In the genomic region with DNA sequence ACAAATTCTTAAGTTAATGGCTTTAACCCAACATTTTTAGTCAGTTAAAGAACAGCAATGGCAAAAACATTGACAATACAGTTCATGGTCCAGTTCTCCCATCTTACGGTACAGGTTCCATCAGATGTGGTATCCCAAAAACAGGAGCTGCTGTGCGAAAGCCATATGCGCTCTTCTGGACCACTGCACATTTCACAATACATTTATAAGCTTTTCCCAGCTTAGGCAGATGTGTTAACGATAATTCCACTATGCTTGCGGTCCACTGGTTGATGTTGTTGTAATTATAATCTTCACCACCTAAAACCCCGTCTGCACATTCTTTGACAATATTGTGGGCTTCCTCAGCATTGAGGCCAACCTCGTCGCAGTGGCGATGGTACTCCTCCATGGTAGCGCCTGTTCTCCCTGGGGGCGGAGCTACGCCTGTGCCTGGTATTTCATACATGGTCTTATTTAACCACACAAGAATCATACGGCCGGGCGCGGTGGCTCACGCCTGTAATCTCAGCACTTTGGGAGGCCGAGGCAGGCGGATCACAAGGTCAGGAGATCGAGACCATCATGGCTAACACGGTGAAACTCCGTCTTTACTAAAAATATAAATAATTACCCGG, we compare ENCODE assay signal across 23 cellular contexts.
"Had no signal": no experiment of that assay in that cellular context is flagged by ENCODE, and none has a peak within 500 bp of the region (broad histone marks: within the 10 kb centered on the region; RNA-seq: fewer than 3 reads in every experiment).

No MANE protein-coding gene starts in this region.

- H3K27ac Mint-ChIP-seq: activated CD8-positive, alpha-beta T cell treated with anti-CD3 and anti-CD28 coated beads for 36 hours; activated naive CD4-positive, alpha-beta T cell treated with anti-CD3 and anti-CD28 coated beads, Interleukin-2, amount 10 ng/mL, durations not matched to agents 7 days and 5 days; activated naive CD8-positive, alpha-beta T cell treated with anti-CD3 and anti-CD28 coated beads for 36 hours; activated T-cell treated with anti-CD3 and anti-CD28 coated beads, Interleukin-2, amount 50 U/mL, for 72 hours; activated T-helper 2 cell treated with anti-CD3 and anti-CD28 coated beads, Interferon-gamma antibody, Interleukin-2, Interleukin-4, amounts not matched to agents 10 μg/mL and 5 μg/mL and 100 μg/mL, durations not matched to agents 14 hours and 24 hours and 36 hours; T-helper 1 cell treated with Interleukin-12 subunit alpha and Interleukin-12 subunit beta and Interleukin-4 antibody, amounts not matched to agents 30 μg/mL and 1 μg/mL, for 36 hours had no signal

- H3K36me3 Mint-ChIP-seq: activated naive CD4-positive, alpha-beta T cell treated with anti-CD3 and anti-CD28 coated beads, Interleukin-2, amount 10 ng/mL, durations not matched to agents 7 days and 5 days; activated naive CD8-positive, alpha-beta T cell treated with anti-CD3 and anti-CD28 coated beads for 36 hours had no signal

- H3K9me3 ChIP-seq: MG63, Peyer's patch had no signal

- ATAC-seq: activated CD4-positive, CD25-positive, alpha-beta regulatory T cell treated with anti-CD3 and anti-CD28 coated beads, Interleukin-2, amount 50 U/mL, for 24 hours; activated CD8-positive, alpha-beta T cell treated with anti-CD3 and anti-CD28 coated beads for 36 hours; activated T-cell treated with anti-CD3 and anti-CD28 coated beads, Interleukin-2, amount 50 U/mL, for 72 hours had no signal

- H3K4me3 ChIP-seq: cardiac muscle cell, MG63, Peyer's patch had no signal

- H3K4me1 ChIP-seq: Peyer's patch had no signal

- H3K4me3 Mint-ChIP-seq: activated CD8-positive, alpha-beta T cell treated with anti-CD3 and anti-CD28 coated beads for 36 hours; activated naive CD4-positive, alpha-beta T cell treated with anti-CD3 and anti-CD28 coated beads, Interleukin-2, amount 10 ng/mL, durations not matched to agents 7 days and 5 days; activated naive CD8-positive, alpha-beta T cell treated with anti-CD3 and anti-CD28 coated beads for 36 hours; activated T-cell treated with anti-CD3 and anti-CD28 coated beads, Interleukin-2, amount 50 U/mL, for 72 hours; T-helper 1 cell treated with Interleukin-12 subunit alpha and Interleukin-12 subunit beta and Interleukin-4 antibody, amounts not matched to agents 30 μg/mL and 1 μg/mL, for 36 hours had no signal

- H3K4me1 Mint-ChIP-seq: activated naive CD4-positive, alpha-beta T cell treated with anti-CD3 and anti-CD28 coated beads, Interleukin-2, amount 10 ng/mL, durations not matched to agents 7 days and 5 days; activated naive CD8-positive, alpha-beta T cell treated with anti-CD3 and anti-CD28 coated beads for 36 hours had no signal

- H3K9me3 Mint-ChIP-seq: activated CD8-positive, alpha-beta T cell treated with anti-CD3 and anti-CD28 coated beads for 36 hours; activated naive CD4-positive, alpha-beta T cell treated with anti-CD3 and anti-CD28 coated beads, Interleukin-2, amount 10 ng/mL, durations not matched to agents 7 days and 5 days; activated naive CD8-positive, alpha-beta T cell treated with anti-CD3 and anti-CD28 coated beads for 36 hours; activated T-cell treated with anti-CD3 and anti-CD28 coated beads, Interleukin-2, amount 50 U/mL, for 72 hours; activated T-helper 2 cell treated with anti-CD3 and anti-CD28 coated beads, Interferon-gamma antibody, Interleukin-2, Interleukin-4, amounts not matched to agents 10 μg/mL and 5 μg/mL and 100 μg/mL, durations not matched to agents 14 hours and 24 hours and 36 hours; T-helper 1 cell treated with Interleukin-12 subunit alpha and Interleukin-12 subunit beta and Interleukin-4 antibody, amounts not matched to agents 30 μg/mL and 1 μg/mL, for 36 hours had no signal

- DNase-seq: activated CD4-positive, alpha-beta T cell treated with anti-CD3 and anti-CD28 coated beads for 4 hours; activated CD8-positive, alpha-beta memory T cell treated with anti-CD3 and anti-CD28 coated beads, Interleukin-2, amount 50 U/mL, for 4 hours; activated CD8-positive, alpha-beta T cell treated with anti-CD3 and anti-CD28 coated beads for 36 hours; activated gamma-delta T cell treated with Interleukin-2 at 50 U/mL for 16 hours; activated naive CD4-positive, alpha-beta T cell treated with anti-CD3 and anti-CD28 coated beads, Interleukin-2, amount 10 ng/mL, durations not matched to agents 7 days and 5 days; activated naive CD8-positive, alpha-beta T cell treated with anti-CD3 and anti-CD28 coated beads for 36 hours; activated T-cell treated with anti-CD3 and anti-CD28 coated beads, Interleukin-2, amount 50 U/mL, for 72 hours; brain microvascular endothelial cell; MG63; MV-4-11; NCI-H1105; NCI-H1436; NCI-H187 treated with DMSO at 0.1 percent for 48 hours; NCI-H2081 treated with DMSO at 0.1 percent for 48 hours; NCI-H226; NCI-H526; Peyer's patch; SHP77 treated with DMSO at 0.1 percent for 48 hours had no signal

- H3K27ac ChIP-seq: brain microvascular endothelial cell, cardiac muscle cell, Peyer's patch, RWPE1 had no signal

- H3K27me3 ChIP-seq: brain microvascular endothelial cell, cardiac muscle cell, MG63, Peyer's patch had no signal

- H3K36me3 ChIP-seq: brain microvascular endothelial cell, cardiac muscle cell, MG63, Peyer's patch had no signal
